Comparison of ENCODE assay signal across 8 cellular contexts in genomic region chr3:30606301-30607031, GRCh38. TPM values are rescaled to one million over a fixed set of nuclear protein-coding genes. Genes with fewer than 3 reads are reported as not detected.
DNase-seq lines count a peak whose midpoint lies in the region; ATAC-seq and TF ChIP-seq lines count a peak whose summit lies in the region.

TSS of gene TGFBR2 (plus strand) at chr3:30606601. CDS start at chr3:30606884, 283 bp downstream.

- H3K36me3 ChIP-seq in adrenal gland (replicated peaks in 1 of 2), result no peaks in the 10 kb centered on the region
- no peaks in the 10 kb centered on the region for H3K36me3 ChIP-seq in upper lobe of right lung

- peak; percentile 76 for ATAC-seq in GM21737 (IDR thresholded peaks at IDR 0.05; ENCODE audit: unreplicated experiment)
- peak; percentile 96 to 98 for ATAC-seq in left cardiac atrium
- ATAC-seq in upper lobe of right lung, result peak; percentile 97

- no peaks in the 10 kb centered on the region for H3K27me3 Mint-ChIP-seq in progenitor cell of endocrine pancreas

- no peaks in the 10 kb centered on the region for H3K9me3 Mint-ChIP-seq in progenitor cell of endocrine pancreas (ENCODE audit: low read depth)

- WGBS in adrenal gland, 4 donors, result 0% methylated on average over 20 to 71 of the region's 71 CpGs

- peaks cover 2% of the 10 kb centered on the region for H3K36me3 Mint-ChIP-seq in progenitor cell of endocrine pancreas (ENCODE audit: insufficient read depth)

- DNase-seq in EL (peak; percentile 99), KG1 (lab: John Stamatoyannopoulos, UW) (peak; percentile 71), adrenal gland (peak; percentile 92 to 98 (median 96)), left cardiac atrium (peak; percentile 97), progenitor cell of endocrine pancreas (ENCODE audit: low spot score, unreplicated experiment) (peak; percentile 73), upper lobe of right lung (peak; percentile 98)

- peaks cover 22 to 40% of the 10 kb centered on the region in 2 donors for H3K4me1 ChIP-seq in adrenal gland (replicated peaks in 1 of 2)
- H3K4me1 ChIP-seq in upper lobe of right lung, result peaks cover 28% of the 10 kb centered on the region

- TF ChIP-seq POLR2A in adrenal gland (IDR thresholded peaks at IDR 0.05), result peak; percentile 60 to 92

- peak within 1 kb of the TSS; percentile 91 to 98 (median 95) for H3K27ac ChIP-seq in adrenal gland
- peak within 1 kb of the TSS; percentile 100 for H3K27ac ChIP-seq in upper lobe of right lung

- TF ChIP-seq CTCF in adrenal gland (IDR thresholded peaks at IDR 0.05) (peak in 4 of 6 experiments; percentile 21 to 62 (median 37)), progenitor cell of endocrine pancreas (IDR thresholded peaks at IDR 0.05; ENCODE audit: unreplicated experiment) (peak; percentile 37), upper lobe of right lung (IDR thresholded peaks at IDR 0.05) (peak; percentile 28)

- no peaks in the 10 kb centered on the region for H3K9me3 ChIP-seq in adrenal gland (replicated peaks in 1 of 3)
- no peaks in the 10 kb centered on the region for H3K9me3 ChIP-seq in upper lobe of right lung

- H3K27me3 ChIP-seq in adrenal gland (no peaks in the 10 kb centered on the region), upper lobe of right lung (no peaks in the 10 kb centered on the region)

- H3K4me1 Mint-ChIP-seq in progenitor cell of endocrine pancreas (ENCODE audit: low read depth), result peaks cover 42% of the 10 kb centered on the region

- H3K4me3 ChIP-seq in adrenal gland (peak within 1 kb of the TSS; percentile 29 to 98 (median 76)), upper lobe of right lung (peak within 1 kb of the TSS; percentile 84)

- H3K4me3 Mint-ChIP-seq in progenitor cell of endocrine pancreas (ENCODE audit: low read depth), result peak within 1 kb of the TSS; percentile 97

- peak within 1 kb of the TSS; percentile 97 for H3K27ac Mint-ChIP-seq in progenitor cell of endocrine pancreas

- intact Hi-C loops in T-helper 1 cell treated with Interleukin-12 subunit alpha and Interleukin-12 subunit beta and Interleukin-4 antibody, amounts not matched to agents 30 ng/mL and 1 ng/mL, for 36 hours (cut with micrococcal nuclease), result loop anchor here (1.0 to 10.0 kb wide), 10 partner anchors 14 to 1322 kb away; partner anchors contain the start of gene RBMS3
- intact Hi-C loops in adrenal gland (cut with DNase I), result loop anchor here in 1 of 2 donors (5.0 kb wide), 1 partner anchor 81 kb away; no protein-coding TSS in a partner anchor
- intact Hi-C loops in left cardiac atrium (cut with DNase I), result loop anchor here in 1 of 2 donors (5.0 kb wide), 3 partner anchors 89 to 164 kb away; no protein-coding TSS in a partner anchor
- intact Hi-C loops in upper lobe of right lung (cut with DNase I), result no loop called here

RNA-seq across cellular contexts. Expression of gene TGFBR2, which starts in this region (rescaled TPM):
- 58.3 and 58.7 TPM in 2 replicates for total RNA-seq in T-helper 1 cell treated with Interleukin-12 subunit alpha and Interleukin-12 subunit beta and Interleukin-4 antibody, amounts not matched to agents 30 ng/mL and 1 ng/mL, for 36 hours
- total RNA-seq in adrenal gland, result 100 to 1,000 TPM; 142 to 296 (median 178) TPM
- 100 to 1,000 TPM in 1 of 3 donors, 10 to 100 TPM in 2; 19.1 to 128 (median 20.8) TPM for polyA plus RNA-seq in adrenal gland
- 100 to 1,000 TPM; 234 to 243 TPM for total RNA-seq in left cardiac atrium
- total RNA-seq in progenitor cell of endocrine pancreas, result 21.1 and 21.2 TPM in 2 replicates
- 329 TPM for total RNA-seq in upper lobe of right lung

Comparison
In these comparisons a context has a peak if more than half of its experiments do, and no peak if none do; other contexts are left out.
1. Peak in every context shown above with its lines: DNase-seq, ATAC-seq, H3K4me3 ChIP-seq and H3K27ac ChIP-seq.